In genomic region chr5:35229076-35230042, GRCh38 we compare ENCODE assay signal across 1 cellular context.
TF ChIP-seq lines count a peak whose summit lies in the region.

No MANE protein-coding gene starts in this region.

TF ChIP-seq in H1, 55 proteins besides CTCF, POLR2A, EP300 and RAD21:
- TF ChIP-seq TBP (IDR thresholded peaks at IDR 0.05; ENCODE audit: low read depth, low read length) (peak; percentile 76), KDM4A (IDR thresholded peaks at IDR 0.05; ENCODE audit: low read depth, low read length, severe bottlenecking) (peak; percentile 40), KDM1A (IDR thresholded peaks at IDR 0.05; ENCODE audit: borderline replicate concordance, low read length) (peak; percentile 50; the same call in 1 of the 2 replicates), CTBP2 (IDR thresholded peaks at IDR 0.05; ENCODE audit: borderline replicate concordance, insufficient read depth, insufficient read length, low read length) (no peak), CREB1 (IDR thresholded peaks at IDR 0.05) (no peak), POLR2AphosphoS5 (IDR thresholded peaks at IDR 0.05; ENCODE audit: low read depth, low read length) (peak; percentile 70), SP1 (IDR thresholded peaks at IDR 0.05; ENCODE audit: low read depth, low read length) (no peak), MAX (IDR thresholded peaks at IDR 0.05) (0 out of 2 replicates have a peak, but pooled peaks have one; percentile 33), TAF1 (IDR thresholded peaks at IDR 0.05; ENCODE audit: low read depth, low read length) (peak; percentile 53; the same call in 1 of the 2 replicates), ASH2L (IDR thresholded peaks at IDR 0.05; ENCODE audit: low read length) (peak; percentile 89), RBBP5 (IDR thresholded peaks at IDR 0.05; ENCODE audit: borderline replicate concordance, low read depth, low read length) (peak; percentile 73; the same call in 1 of the 2 replicates), SIN3A (conservative IDR thresholded peaks at IDR 0.05 in 1 of 2, IDR thresholded peaks at IDR 0.05 in 1 of 2; ENCODE audit: low read depth in 1 of 2, low read length in 2 of 2) (0 out of 4 replicates have a peak, but pooled peaks of 1 of the 2 experiments have one; percentile 44), ATF2 (IDR thresholded peaks at IDR 0.05; ENCODE audit: low read length) (0 out of 2 replicates have a peak, but pooled peaks have one; percentile 30), JUND (IDR thresholded peaks at IDR 0.05; ENCODE audit: low read length) (0 out of 2 replicates have a peak, but pooled peaks have one; percentile 11)
